19 cellular contexts compared by ENCODE assay signal in genomic region chr9:33277484-33277883, GRCh38. TPM values are rescaled to one million over a fixed set of nuclear protein-coding genes. Genes with fewer than 3 reads are reported as not detected.
DNase-seq lines count a peak whose midpoint lies in the region; ATAC-seq, FAIRE-seq and TF ChIP-seq lines count a peak whose summit lies in the region.
"Had no signal": no experiment of that assay in that cellular context is flagged by ENCODE, and none has a peak within 500 bp of the region (broad histone marks: within the 10 kb centered on the region; RNA-seq: fewer than 3 reads in every experiment).

No MANE protein-coding gene starts in this region.

- no peak for DNase-seq in activated CD4-positive, alpha-beta memory T cell treated with anti-CD3 and anti-CD28 coated beads for 36 hours
- DNase-seq in activated CD4-positive, alpha-beta memory T cell treated with anti-CD3 and anti-CD28 coated beads, Interleukin-2, amount 10 ng/mL, durations not matched to agents 7 days and 5 days, result no peak
- DNase-seq in GM10248 (ENCODE audit: extremely low spot score), result peak; percentile 18
- no peak for DNase-seq in K562 (ENCODE audit: extremely low read depth in 1 of 4, low spot score in 3 of 4)
- DNase-seq in stimulated activated CD8-positive, alpha-beta memory T cell treated with anti-CD3 and anti-CD28 coated beads, Interleukin-4, amount 100 ng/mL, for 48 hours, result no peak
- no peak for DNase-seq in left lung
- DNase-seq: AML-193; GOT3; NCI-H1105; NCI-H1694 treated with DMSO at 0.1 percent for 48 hours; NCI-H510A; NCI-H748 treated with DMSO at 0.1 percent for 48 hours; NK-92 treated with Interleukin-12 subunit alpha and Interleukin-12 subunit beta, amount 100 ng/mL, for 24 hours; SHP77 had no signal

- H3K27me3 Mint-ChIP-seq in activated CD4-positive, alpha-beta memory T cell treated with anti-CD3 and anti-CD28 coated beads for 36 hours, result no peaks in the 10 kb centered on the region
- no peaks in the 10 kb centered on the region for H3K27me3 Mint-ChIP-seq in activated CD4-positive, alpha-beta memory T cell treated with anti-CD3 and anti-CD28 coated beads, Interleukin-2, amount 10 ng/mL, durations not matched to agents 7 days and 5 days

- ATAC-seq in K562 (no peak), left lung (no peak)

- POLR2A ChIA-PET in activated CD4-positive, alpha-beta memory T cell treated with anti-CD3 and anti-CD28 coated beads for 36 hours (lab: Charles Lee), result no interaction called here
- POLR2A ChIA-PET in activated CD4-positive, alpha-beta memory T cell treated with anti-CD3 and anti-CD28 coated beads, Interleukin-2, amount 10 ng/mL, durations not matched to agents 7 days and 5 days (lab: Charles Lee), result no interaction called here
- POLR2A ChIA-PET in GM10248 (lab: Yijun Ruan, JAX) (interaction anchor here (2.3 kb wide), 1 partner anchor 13 kb away, joined by 14 read pairs; the partner anchor contains the start of gene NFX1), K562 (lab: Yijun Ruan, JAX) (no interaction called here)

- H3K4me1 Mint-ChIP-seq in activated CD4-positive, alpha-beta memory T cell treated with anti-CD3 and anti-CD28 coated beads for 36 hours (ENCODE audit: low read depth), result peaks cover 8% of the 10 kb centered on the region
- H3K4me1 Mint-ChIP-seq in activated CD4-positive, alpha-beta memory T cell treated with anti-CD3 and anti-CD28 coated beads, Interleukin-2, amount 10 ng/mL, durations not matched to agents 7 days and 5 days, result peaks cover 23% of the 10 kb centered on the region

- H3K9me1 ChIP-seq in K562 (ENCODE audit: control insufficient read depth, insufficient read depth, low read length), result peaks cover 2% of the 10 kb centered on the region

- no peak overlapping the region for H3K4me2 ChIP-seq in K562 (ENCODE audit: insufficient read depth, low read length)

- WGBS in K562 (ENCODE audit: insufficient coverage, low coverage, missing lambda C conversion rate), result 96% methylated on average over 4 of the region's 4 CpGs

- H3K9me3 Mint-ChIP-seq in activated CD4-positive, alpha-beta memory T cell treated with anti-CD3 and anti-CD28 coated beads for 36 hours, result no peaks in the 10 kb centered on the region
- no peaks in the 10 kb centered on the region for H3K9me3 Mint-ChIP-seq in activated CD4-positive, alpha-beta memory T cell treated with anti-CD3 and anti-CD28 coated beads, Interleukin-2, amount 10 ng/mL, durations not matched to agents 7 days and 5 days

- H3K9ac ChIP-seq in K562 (ENCODE audit: insufficient read depth in 1 of 2, low read depth in 2 of 2, low read length in 2 of 2), result no peak overlapping the region

- no peak for TF ChIP-seq CTCF in GM10248 (IDR thresholded peaks at IDR 0.05; ENCODE audit: control extremely low read depth, extremely low read depth, low read depth, missing control alignments)
- no peak for TF ChIP-seq CTCF in K562 (IDR thresholded peaks at IDR 0.05 in 2 of 3, conservative IDR thresholded peaks at IDR 0.05 in 1 of 3; ENCODE audit: insufficient read depth in 2 of 3, low read depth in 1 of 3, low read length in 3 of 3)
- no peak for TF ChIP-seq CTCF in left lung (IDR thresholded peaks at IDR 0.05)

- TF ChIP-seq RAD21 in K562 (CRISPR knock-in tag; conservative IDR thresholded peaks at IDR 0.05 in 1 of 2, IDR thresholded peaks at IDR 0.05 in 1 of 2), result no peak

- H3K9me3 ChIP-seq in K562 (replicated peaks; ENCODE audit: control insufficient read depth, insufficient read depth, low read depth, low read length) (no peaks in the 10 kb centered on the region), left lung (no peaks in the 10 kb centered on the region)

- in situ Hi-C loops in K562 (cut with MboI), result no loop called here

- H3K4me3 ChIP-seq in K562 (no peak overlapping the region), left lung (no peak overlapping the region)

- no TSS peak for BruUV-seq in K562 (replicated peaks; lab: Mats Ljungman, UMichigan)

- H3K36me3 ChIP-seq in K562 (ENCODE audit: control insufficient read depth, insufficient read depth, low read length) (peaks cover 77% of the 10 kb centered on the region; the same call in 2 of the 3 replicates), left lung (peaks cover 0 to 100% of the 10 kb centered on the region in 2 donors)

- intact Hi-C loops in activated CD4-positive, alpha-beta memory T cell treated with anti-CD3 and anti-CD28 coated beads for 36 hours (cut with micrococcal nuclease), result no loop called here
- intact Hi-C loops in K562 (cut with micrococcal nuclease), result no loop called here
- intact Hi-C loops in left lung (cut with DNase I), result no loop called here

- TF ChIP-seq POLR2A in K562 (conservative IDR thresholded peaks at IDR 0.05), result no peak

- FAIRE-seq in K562 (lab: Jason Lieb, UNC), result no peak
- FAIRE-seq: D721Med had no signal

- peak overlapping the region; percentile 26 for H3K27ac Mint-ChIP-seq in activated CD4-positive, alpha-beta memory T cell treated with anti-CD3 and anti-CD28 coated beads for 36 hours
- no peak overlapping the region for H3K27ac Mint-ChIP-seq in activated CD4-positive, alpha-beta memory T cell treated with anti-CD3 and anti-CD28 coated beads, Interleukin-2, amount 10 ng/mL, durations not matched to agents 7 days and 5 days

- no peaks in the 10 kb centered on the region for H4K20me1 ChIP-seq in K562 (replicated peaks; ENCODE audit: control insufficient read depth, insufficient read depth, low read length)

- CTCF ChIA-PET in activated CD4-positive, alpha-beta memory T cell treated with anti-CD3 and anti-CD28 coated beads for 36 hours (lab: Charles Lee), result interaction anchor here (1.2 to 1.4 kb wide), 2 partner anchors 13 to 188 kb away, joined by 3 to 4 read pairs; partner anchors contain the start of genes BAG1 and CHMP5
- CTCF ChIA-PET in activated CD4-positive, alpha-beta memory T cell treated with anti-CD3 and anti-CD28 coated beads, Interleukin-2, amount 10 ng/mL, durations not matched to agents 7 days and 5 days (lab: Charles Lee), result interaction anchor here (1.9 kb wide), 1 partner anchor 9 kb away, joined by 7 read pairs; no protein-coding TSS in a partner anchor
- CTCF ChIA-PET in GM10248 (lab: Yijun Ruan, JAX), result interaction anchor here (1.8 kb wide), 1 partner anchor 9 kb away, joined by 5 read pairs; no protein-coding TSS in a partner anchor
- CTCF ChIA-PET in K562 (lab: Yijun Ruan, JAX; ENCODE audit: low intra/inter-chr PET ratio), result no interaction called here

- no peak overlapping the region for H3K4me3 Mint-ChIP-seq in activated CD4-positive, alpha-beta memory T cell treated with anti-CD3 and anti-CD28 coated beads for 36 hours
- H3K4me3 Mint-ChIP-seq in activated CD4-positive, alpha-beta memory T cell treated with anti-CD3 and anti-CD28 coated beads, Interleukin-2, amount 10 ng/mL, durations not matched to agents 7 days and 5 days, result no peak overlapping the region

- H2AFZ ChIP-seq in K562 (ENCODE audit: low read depth, low read length), result no peak overlapping the region

- TF ChIP-seq EP300 in K562 (IDR thresholded peaks at IDR 0.05; ENCODE audit: low read length), result no peak

- H3K36me3 Mint-ChIP-seq in activated CD4-positive, alpha-beta memory T cell treated with anti-CD3 and anti-CD28 coated beads for 36 hours, result peaks cover 35% of the 10 kb centered on the region
- H3K36me3 Mint-ChIP-seq in activated CD4-positive, alpha-beta memory T cell treated with anti-CD3 and anti-CD28 coated beads, Interleukin-2, amount 10 ng/mL, durations not matched to agents 7 days and 5 days (ENCODE audit: low read depth), result peaks cover 71% of the 10 kb centered on the region

- H3K27ac ChIP-seq in K562 (ENCODE audit: extremely low read depth, low read depth, low read length), result no peak overlapping the region
- H3K27ac ChIP-seq in left lung, result no peak overlapping the region
- H3K27ac ChIP-seq: 22Rv1, C4-2B had no signal

- no peaks in the 10 kb centered on the region for H3K27me3 ChIP-seq in K562 (ENCODE audit: control insufficient read depth in 2 of 2, insufficient read depth in 2 of 2, low read length in 2 of 2)
- H3K27me3 ChIP-seq in left lung, result no peaks in the 10 kb centered on the region

- H3K4me1 ChIP-seq in K562 (replicated peaks in 1 of 2; ENCODE audit: control insufficient read depth in 2 of 2, insufficient read depth in 2 of 2, low read length in 2 of 2) (no peaks in the 10 kb centered on the region; a peak in 1 of 5 replicates), left lung (no peaks in the 10 kb centered on the region)

- H3K79me2 ChIP-seq in K562 (ENCODE audit: control insufficient read depth, insufficient read depth, low read length), result no peaks in the 10 kb centered on the region

RNA-seq across cellular contexts. Expression of gene CHMP5, which starts 12.6 kb away (rescaled TPM):
- 100 to 1,000 TPM; 116 to 119 TPM for total RNA-seq in activated CD4-positive, alpha-beta memory T cell treated with anti-CD3 and anti-CD28 coated beads for 36 hours
- 100 to 1,000 TPM; 149 TPM for total RNA-seq in activated CD4-positive, alpha-beta memory T cell treated with anti-CD3 and anti-CD28 coated beads, Interleukin-2, amount 10 ng/mL, durations not matched to agents 7 days and 5 days
- 5.5 and 19.4 TPM in 2 replicates for total RNA-seq in K562 (2011; cell fraction: chromatin; rRNA removed; ENCODE audit: low replicate concordance)
- total RNA-seq in K562 (2011; cell fraction: nucleolus; rRNA removed), result 4.7 and 5.7 TPM in 2 replicates
- total RNA-seq in K562 (2011; cell fraction: nucleoplasm; rRNA removed), result 14.0 and 18.7 TPM in 2 replicates
- total RNA-seq in K562 (2014; rRNA removed), result 34.2 and 42.8 TPM in 2 replicates
- total RNA-seq in K562 (2014; rRNA removed; fragmentation: Illumina TruSeq; extraction: Trizol), result 59.9 and 71.6 TPM in 2 replicates
- total RNA-seq in K562 (2015; rRNA removed; fragmentation: Illumina TruSeq; extraction: Trizol), result 33.8 and 36.5 TPM in 2 replicates
- total RNA-seq in K562 (2021), result 36.0 and 39.3 TPM in 2 replicates
- polyA plus RNA-seq in K562 (2011; rRNA removed), result 53.3 and 67.2 TPM in 2 replicates
- 9.2 and 27.3 TPM in 2 replicates for polyA plus RNA-seq in K562 (2011; cell fraction: cytosol; rRNA removed)
- 8.0 and 17.0 TPM in 2 replicates for polyA plus RNA-seq in K562 (2011; cell fraction: nucleus; rRNA removed)
- 38.2 and 46.2 TPM in 2 replicates for polyA plus RNA-seq in K562 (2012)
- polyA plus RNA-seq in K562 (2014; fragmentation: Illumina TruSeq; extraction: Trizol), result 50.9 and 53.0 TPM in 2 replicates
- 100 to 1,000 TPM in 1 of 2 experiments, 10 to 100 TPM in 1; 99.5 to 105 TPM for polyA plus RNA-seq in K562 (2014; fragmentation: Nextera tagmentation; extraction: Ambion mirVana)
- polyA plus RNA-seq in K562 (2014; rRNA removed), result 53.0 and 54.9 TPM in 2 replicates
- polyA minus RNA-seq in K562 (2011; rRNA and poly(A)+ RNA removed), result 50.1 and 53.8 TPM in 2 replicates
- polyA minus RNA-seq in K562 (2011; cell fraction: cytosol; rRNA and poly(A)+ RNA removed), result 13.8 and 14.3 TPM in 2 replicates
- polyA minus RNA-seq in K562 (2011; cell fraction: nucleus; rRNA and poly(A)+ RNA removed), result 4.0 and 5.9 TPM in 2 replicates
- total RNA-seq in left lung, result 10 to 100 TPM; 67.4 to 79.3 TPM

RNA-seq across cellular contexts. Expression of gene NFX1, which starts 12.8 kb away (rescaled TPM):
- 10 to 100 TPM; 36.5 to 38.6 TPM for total RNA-seq in activated CD4-positive, alpha-beta memory T cell treated with anti-CD3 and anti-CD28 coated beads for 36 hours
- total RNA-seq in activated CD4-positive, alpha-beta memory T cell treated with anti-CD3 and anti-CD28 coated beads, Interleukin-2, amount 10 ng/mL, durations not matched to agents 7 days and 5 days, result 10 to 100 TPM; 37.5 to 37.8 TPM
- total RNA-seq in K562 (2011; cell fraction: chromatin; rRNA removed; ENCODE audit: low replicate concordance), result 66.7 and 97.6 TPM in 2 replicates
- total RNA-seq in K562 (2011; cell fraction: nucleolus; rRNA removed), result 38.2 and 46.5 TPM in 2 replicates
- 46.0 and 51.6 TPM in 2 replicates for total RNA-seq in K562 (2011; cell fraction: nucleoplasm; rRNA removed)
- total RNA-seq in K562 (2014; rRNA removed) (22.1 and 23.8 TPM in 2 replicates), K562 (2014; rRNA removed; fragmentation: Illumina TruSeq; extraction: Trizol) (26.3 and 28.7 TPM in 2 replicates), K562 (2015; rRNA removed; fragmentation: Illumina TruSeq; extraction: Trizol) (24.8 and 26.8 TPM in 2 replicates), K562 (2021) (29.9 and 30.8 TPM in 2 replicates), left lung (10 to 100 TPM; 32.0 to 39.3 TPM)
- polyA plus RNA-seq in K562 (2011; rRNA removed) (36.5 and 38.9 TPM in 2 replicates), K562 (2014; fragmentation: Illumina TruSeq; extraction: Trizol) (32.7 and 38.5 TPM in 2 replicates), K562 (2014; fragmentation: Nextera tagmentation; extraction: Ambion mirVana) (10 to 100 TPM in 1 of 2 experiments, 1 to 10 TPM in 1; 8.8 to 32.5 TPM), K562 (2014; rRNA removed) (24.0 TPM in 2 replicates)
- polyA plus RNA-seq in K562 (2011; cell fraction: cytosol; rRNA removed), result 37.3 and 38.7 TPM in 2 replicates
- polyA plus RNA-seq in K562 (2011; cell fraction: nucleus; rRNA removed), result 31.5 and 51.2 TPM in 2 replicates
- 24.7 and 28.0 TPM in 2 replicates for polyA plus RNA-seq in K562 (2012)
- polyA minus RNA-seq in K562 (2011; rRNA and poly(A)+ RNA removed), result 86.2 and 99.5 TPM in 2 replicates
- polyA minus RNA-seq in K562 (2011; cell fraction: cytosol; rRNA and poly(A)+ RNA removed), result 17.6 and 30.2 TPM in 2 replicates
- polyA minus RNA-seq in K562 (2011; cell fraction: nucleus; rRNA and poly(A)+ RNA removed), result 29.8 and 38.5 TPM in 2 replicates

RNA-seq across cellular contexts. Expression of gene BAG1, which starts 13.0 kb away (rescaled TPM):
- 10 to 100 TPM; 52.7 to 56.6 TPM for total RNA-seq in activated CD4-positive, alpha-beta memory T cell treated with anti-CD3 and anti-CD28 coated beads for 36 hours
- total RNA-seq in activated CD4-positive, alpha-beta memory T cell treated with anti-CD3 and anti-CD28 coated beads, Interleukin-2, amount 10 ng/mL, durations not matched to agents 7 days and 5 days, result 10 to 100 TPM; 56.3 to 57.1 TPM
- 64.8 and 75.0 TPM in 2 replicates for total RNA-seq in K562 (2011; cell fraction: chromatin; rRNA removed; ENCODE audit: low replicate concordance)
- 51.1 and 58.0 TPM in 2 replicates for total RNA-seq in K562 (2011; cell fraction: nucleolus; rRNA removed)
- 69.4 and 101 TPM in 2 replicates for total RNA-seq in K562 (2011; cell fraction: nucleoplasm; rRNA removed)
- total RNA-seq in K562 (2014; rRNA removed), result 76.1 and 106 TPM in 2 replicates
- 56.0 and 57.6 TPM in 2 replicates for total RNA-seq in K562 (2014; rRNA removed; fragmentation: Illumina TruSeq; extraction: Trizol)
- 56.0 and 59.2 TPM in 2 replicates for total RNA-seq in K562 (2015; rRNA removed; fragmentation: Illumina TruSeq; extraction: Trizol)
- 86.6 and 94.5 TPM in 2 replicates for total RNA-seq in K562 (2021)
- 30.3 and 46.1 TPM in 2 replicates for polyA plus RNA-seq in K562 (2011; rRNA removed)
- polyA plus RNA-seq in K562 (2011; cell fraction: cytosol; rRNA removed), result 22.2 and 23.4 TPM in 2 replicates
- 22.2 and 25.2 TPM in 2 replicates for polyA plus RNA-seq in K562 (2011; cell fraction: nucleus; rRNA removed)
- 56.8 and 58.7 TPM in 2 replicates for polyA plus RNA-seq in K562 (2012)
- polyA plus RNA-seq in K562 (2014; fragmentation: Illumina TruSeq; extraction: Trizol), result 56.9 and 60.0 TPM in 2 replicates
- 10 to 100 TPM in 1 of 2 experiments, 1 to 10 TPM in 1; 9.7 to 10.0 TPM for polyA plus RNA-seq in K562 (2014; fragmentation: Nextera tagmentation; extraction: Ambion mirVana)
- 103 and 120 TPM in 2 replicates for polyA plus RNA-seq in K562 (2014; rRNA removed)
- polyA minus RNA-seq in K562 (2011; rRNA and poly(A)+ RNA removed), result 26.4 TPM in 2 replicates
- 13.6 and 14.4 TPM in 2 replicates for polyA minus RNA-seq in K562 (2011; cell fraction: cytosol; rRNA and poly(A)+ RNA removed)
- 27.6 and 40.3 TPM in 2 replicates for polyA minus RNA-seq in K562 (2011; cell fraction: nucleus; rRNA and poly(A)+ RNA removed)
- total RNA-seq in left lung, result 100 to 1,000 TPM; 103 to 111 TPM

RNA-seq across cellular contexts. Expression of gene SPINK4, which starts 37.5 kb away (rescaled TPM):
- not detected for total RNA-seq in activated CD4-positive, alpha-beta memory T cell treated with anti-CD3 and anti-CD28 coated beads for 36 hours
- not detected for total RNA-seq in activated CD4-positive, alpha-beta memory T cell treated with anti-CD3 and anti-CD28 coated beads, Interleukin-2, amount 10 ng/mL, durations not matched to agents 7 days and 5 days
- not detected in 2 replicates for total RNA-seq in K562 (2011; cell fraction: chromatin; rRNA removed; ENCODE audit: low replicate concordance)
- not detected in 2 replicates for total RNA-seq in K562 (2011; cell fraction: nucleolus; rRNA removed)
- not detected in 2 replicates for total RNA-seq in K562 (2011; cell fraction: nucleoplasm; rRNA removed)
- not detected in 2 replicates for total RNA-seq in K562 (2014; rRNA removed)
- total RNA-seq in K562 (2014; rRNA removed; fragmentation: Illumina TruSeq; extraction: Trizol), result 1.1 and 1.6 TPM in 2 replicates
- total RNA-seq in K562 (2015; rRNA removed; fragmentation: Illumina TruSeq; extraction: Trizol), result not detected in 2 replicates
- total RNA-seq in K562 (2021), result 0.80 TPM in 1 of 2 replicates, not detected in the other
- polyA plus RNA-seq in K562 (2011; rRNA removed), result 0.74 and 1.1 TPM in 2 replicates
- polyA plus RNA-seq in K562 (2011; cell fraction: cytosol; rRNA removed), result 1.3 TPM in 1 of 2 replicates, not detected in the other
- polyA plus RNA-seq in K562 (2011; cell fraction: nucleus; rRNA removed), result not detected in 2 replicates
- 0.92 and 2.0 TPM in 2 replicates for polyA plus RNA-seq in K562 (2012)
- polyA plus RNA-seq in K562 (2014; fragmentation: Illumina TruSeq; extraction: Trizol), result 2.0 and 2.1 TPM in 2 replicates
- 1 to 10 TPM; 3.9 to 5.5 TPM for polyA plus RNA-seq in K562 (2014; fragmentation: Nextera tagmentation; extraction: Ambion mirVana)
- 2.1 and 5.1 TPM in 2 replicates for polyA plus RNA-seq in K562 (2014; rRNA removed)
- not detected in 2 replicates for polyA minus RNA-seq in K562 (2011; rRNA and poly(A)+ RNA removed)
- 11.9 and 19.0 TPM in 2 replicates for polyA minus RNA-seq in K562 (2011; cell fraction: cytosol; rRNA and poly(A)+ RNA removed)
- 3.2 TPM in 1 of 2 replicates, not detected in the other for polyA minus RNA-seq in K562 (2011; cell fraction: nucleus; rRNA and poly(A)+ RNA removed)
- not detected for total RNA-seq in left lung
- total RNA-seq: OCI-LY7, RPMI7951 had no signal
